31 cellular contexts compared by ENCODE assay signal in genomic region chr2:212042562-212042961, GRCh38.
"Had no signal": no experiment of that assay in that cellular context is flagged by ENCODE, and none has a peak within 500 bp of the region (broad histone marks: within the 10 kb centered on the region; RNA-seq: fewer than 3 reads in every experiment).

No MANE protein-coding gene starts in this region.

- H3K9me3 ChIP-seq: MG63 had no signal

- DNase-seq: Kasumi-1, MG63, MM.1S, MV-4-11, NCI-H1048, NCI-H1092, NCI-H1092 treated with DMSO at 0.1 percent for 48 hours, NCI-H1436, NCI-H1436 treated with DMSO at 0.1 percent for 48 hours, NCI-H1694, NCI-H1694 treated with DMSO at 0.1 percent for 48 hours, NCI-H187, NCI-H187 treated with DMSO at 0.1 percent for 48 hours, NCI-H1930, NCI-H2029, NCI-H2029 treated with DMSO at 0.1 percent for 48 hours, NCI-H2081, NCI-H2081 treated with DMSO at 0.1 percent for 48 hours, NCI-H2107, NCI-H2171, NCI-H2171 treated with DMSO at 0.1 percent for 48 hours, NCI-H2227 treated with DMSO at 0.1 percent for 48 hours, NCI-H226, NCI-H345, NCI-H446, NCI-H446 treated with DMSO at 0.1 percent for 48 hours, NCI-H510A, NCI-H510A treated with DMSO at 0.1 percent for 48 hours, NCI-H524, NCI-H524 treated with DMSO at 0.1 percent for 48 hours, NCI-H526 had no signal

- H3K36me3 ChIP-seq: MG63 had no signal

- H3K4me3 ChIP-seq: MG63 had no signal
